ENCODE assay signal across 9 cellular contexts in the genomic region with DNA sequence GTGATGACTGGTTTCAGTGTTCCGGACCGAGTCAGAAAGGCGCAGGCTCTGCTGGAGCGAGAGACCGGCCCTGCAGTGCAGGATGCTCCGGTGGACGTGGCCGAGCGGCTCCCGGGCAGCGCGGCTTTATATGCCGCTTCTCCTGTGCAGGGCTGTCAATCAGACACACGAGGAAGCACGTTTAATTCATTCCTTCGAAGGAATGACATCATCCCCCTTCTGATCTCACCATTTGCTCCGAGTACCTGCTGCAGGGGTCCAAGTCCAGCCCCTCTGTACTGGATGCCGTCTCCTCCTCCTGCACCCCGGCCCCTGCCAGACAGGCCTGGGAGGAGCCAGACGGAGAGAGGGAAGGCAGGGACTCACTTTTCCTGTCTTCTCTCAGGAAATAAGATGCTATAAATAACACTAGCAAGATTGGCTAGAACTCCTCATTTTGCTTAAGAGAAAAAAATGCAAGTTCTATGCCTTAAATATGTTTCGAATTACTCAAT. TPM values are rescaled to one million over a fixed set of nuclear protein-coding genes. Genes with fewer than 3 reads are reported as not detected.
A peak's percentile ranks its signal among the peaks of the same experiment; 100 is the strongest.
DNase-seq lines count a peak whose midpoint lies in the region; ATAC-seq and TF ChIP-seq lines count a peak whose summit lies in the region.
"Had no signal": no experiment of that assay in that cellular context is flagged by ENCODE, and none has a peak within 500 bp of the region (broad histone marks: within the 10 kb centered on the region; RNA-seq: fewer than 3 reads in every experiment).

A gene (minus strand): TSS at position 102 of the 494 bp plus-strand sequence. CDS start 3,062 bp downstream, outside the sequence.

- BruUV-seq in PC-9 (replicated peaks; lab: Mats Ljungman, UMichigan) = no TSS peak

- H3K79me2 ChIP-seq in PC-9 (ENCODE audit: low read depth) = no peaks in the 10 kb centered on the region

- H3F3A ChIP-seq in PC-9 (ENCODE audit: insufficient read depth, low read depth) = no peaks in the 10 kb centered on the region

- H3K4me3 ChIP-seq in rectal smooth muscle tissue (ENCODE audit: low read length) (peak within 1 kb of the TSS; percentile 11), PC-9 (no peak within 1 kb of the TSS)

- ATAC-seq in HG02870 (IDR thresholded peaks at IDR 0.05; ENCODE audit: unreplicated experiment) = no peak
- ATAC-seq in HG03571 (IDR thresholded peaks at IDR 0.05; ENCODE audit: unreplicated experiment) = no peak

- POLR2A ChIA-PET in PC-9 (lab: Charles Lee; ENCODE audit: unreplicated experiment) = no interaction called here

- DNase-seq in Daoy (ENCODE audit: low read depth) (peak; percentile 53), amniotic stem cell (lab: John Stamatoyannopoulos, UW) (peak; percentile 87), hepatic stellate cell (ENCODE audit: low spot score) (peak; percentile 90), SW480 (ENCODE audit: low spot score) (no peak), PC-9 (no peak)
- DNase-seq: activated B cell treated with CpG ODN at 0.5 μM for 24 hours had no signal

- no peaks in the 10 kb centered on the region for H4K20me1 ChIP-seq in PC-9 (ENCODE audit: insufficient read depth)

- H2AFZ ChIP-seq in PC-9 = no peak within 1 kb of the TSS

- H3K27ac ChIP-seq in rectal smooth muscle tissue (ENCODE audit: low read depth, low read length) = peak within 1 kb of the TSS; percentile 46
- no peak within 1 kb of the TSS for H3K27ac ChIP-seq in PC-9

- intact Hi-C loops in PC-9 (cut with micrococcal nuclease; ENCODE audit: unreplicated experiment) = no loop called here

- H3K9ac ChIP-seq in rectal smooth muscle tissue (ENCODE audit: low read length) = no peak within 1 kb of the TSS

- no peaks in the 10 kb centered on the region for H3K4me1 ChIP-seq in rectal smooth muscle tissue (ENCODE audit: control insufficient read depth, insufficient read depth, low read length)
- no peaks in the 10 kb centered on the region for H3K4me1 ChIP-seq in PC-9 (replicated peaks; ENCODE audit: insufficient read depth)

- H3K27me3 ChIP-seq in rectal smooth muscle tissue (ENCODE audit: control insufficient read depth, insufficient read depth, low read length) (peaks cover 2% of the 10 kb centered on the region), PC-9 (ENCODE audit: insufficient read depth, low read depth) (peaks cover 90% of the 10 kb centered on the region)

- TF ChIP-seq CTCF in PC-9 (conservative IDR thresholded peaks at IDR 0.05) = no peak

- CTCF ChIA-PET in PC-9 (lab: Charles Lee) = no interaction called here

- no peaks in the 10 kb centered on the region for H3K36me3 ChIP-seq in rectal smooth muscle tissue (ENCODE audit: control insufficient read depth, insufficient read depth, low read length)
- no peaks in the 10 kb centered on the region for H3K36me3 ChIP-seq in PC-9 (ENCODE audit: low read depth)

- no peaks in the 10 kb centered on the region for H3K9me3 ChIP-seq in PC-9 (ENCODE audit: insufficient read depth, low read depth)

- H3K4me2 ChIP-seq in PC-9 = no peak within 1 kb of the TSS

- H3K9me2 ChIP-seq in PC-9 (ENCODE audit: insufficient read depth) = no peaks in the 10 kb centered on the region

RNA-seq across cellular contexts. Expression of the gene that starts here (rescaled TPM):
- 12.5 and 16.1 TPM in 2 replicates for total RNA-seq in Daoy (2014; rRNA removed; shearing (Covaris generic))
- total RNA-seq in PC-9 (2021) = not detected in 2 replicates
- total RNA-seq: activated B cell treated with CpG ODN at 0.5 μM for 24 hours had no signal

Comparison
In these comparisons a context has a peak if more than half of its experiments do, and no peak if none do; other contexts are left out.
1. RNA of the gene that starts here (total RNA-seq): 12.5 to 16.1 TPM in Daoy; not detected in PC-9; every median in the first group is over 10 times any median in the second.
2. DNase-seq: peak in Daoy (single experiment), amniotic stem cell (single experiment) and hepatic stellate cell (single experiment); none in SW480 (single experiment) and PC-9 (0 of 2).